9 cellular contexts compared by ENCODE assay signal in genomic region chr14:35985504-35986218, GRCh38.
DNase-seq lines count a peak whose midpoint lies in the region; ATAC-seq and TF ChIP-seq lines count a peak whose summit lies in the region.
"Had no signal": no experiment of that assay in that cellular context is flagged by ENCODE, and none has a peak within 500 bp of the region (broad histone marks: within the 10 kb centered on the region; RNA-seq: fewer than 3 reads in every experiment).

No MANE protein-coding gene starts in this region.

- no peaks in the 10 kb centered on the region for H3K4me1 Mint-ChIP-seq in HFFc6 (ENCODE audit: low read depth)
- H3K4me1 Mint-ChIP-seq in neural crest cell: peaks cover 15% of the 10 kb centered on the region

- WGBS in lower leg skin, 2 donors: 46 to 52% methylated on average over 5 of the region's 5 CpGs

- H3K4me3 Mint-ChIP-seq in HFFc6: no peak overlapping the region
- H3K4me3 Mint-ChIP-seq in neural crest cell: peak overlapping the region; percentile 12

- no peak overlapping the region for H3K27ac Mint-ChIP-seq in HFFc6
- peak overlapping the region; percentile 87 for H3K27ac Mint-ChIP-seq in neural crest cell (ENCODE audit: unreplicated experiment)

- no peak overlapping the region for H3K4me3 ChIP-seq in lower leg skin (ENCODE audit: low read depth, poor library complexity, severe bottlenecking)

- peaks cover 5% of the 10 kb centered on the region; the same call in 1 of the 2 replicates for H3K36me3 Mint-ChIP-seq in HFFc6 (ENCODE audit: low read depth)
- no peaks in the 10 kb centered on the region for H3K36me3 Mint-ChIP-seq in neural crest cell (ENCODE audit: low read depth)

- TF ChIP-seq CTCF in HFFc6 (IDR thresholded peaks at IDR 0.05) (peak; percentile 33; the same call in 1 of the 2 replicates), neural crest cell (conservative IDR thresholded peaks at IDR 0.05) (no peak), lower leg skin (IDR thresholded peaks at IDR 0.05) (no peak)

- H3K9me3 Mint-ChIP-seq in HFFc6: no peaks in the 10 kb centered on the region; the same call in 1 of the 2 replicates
- H3K9me3 Mint-ChIP-seq in neural crest cell: peaks cover 5% of the 10 kb centered on the region

- DNase-seq in HFFc6: no peak
- DNase-seq in SK-MEL-5 (ENCODE audit: low read depth, low spot score): peak; percentile 96
- DNase-seq in neural crest cell (ENCODE audit: low read depth, low spot score): no peak
- DNase-seq in NCI-H524 (lab: John Stamatoyannopoulos, UW): no peak
- no peak for DNase-seq in lower leg skin (ENCODE audit: low spot score in 2 of 2)
- no peak for DNase-seq in LoVo (ENCODE audit: low spot score)
- DNase-seq: NCI-H524 treated with DMSO at 0.1 percent for 48 hours had no signal

- in situ Hi-C loops in SK-MEL-5 (cut with HindIII; ENCODE audit: low pct_unique_long_range_greater_than_20kb, low sequenced_read_pairs): no loop called here

- intact Hi-C loops in lower leg skin (cut with DNase I; ENCODE audit: low total_unique reads): no loop called here

- ATAC-seq in GM18870 (IDR thresholded peaks at IDR 0.05; ENCODE audit: unreplicated experiment) (peak; percentile 46), GM21576 (IDR thresholded peaks at IDR 0.05; ENCODE audit: unreplicated experiment) (no peak)

- H3K27me3 Mint-ChIP-seq in HFFc6 (ENCODE audit: insufficient read depth) (peaks cover 7% of the 10 kb centered on the region), neural crest cell (ENCODE audit: low read depth) (no peaks in the 10 kb centered on the region)

- no peak for TF ChIP-seq POLR2A in lower leg skin (IDR thresholded peaks at IDR 0.05)
